In the genomic region with DNA sequence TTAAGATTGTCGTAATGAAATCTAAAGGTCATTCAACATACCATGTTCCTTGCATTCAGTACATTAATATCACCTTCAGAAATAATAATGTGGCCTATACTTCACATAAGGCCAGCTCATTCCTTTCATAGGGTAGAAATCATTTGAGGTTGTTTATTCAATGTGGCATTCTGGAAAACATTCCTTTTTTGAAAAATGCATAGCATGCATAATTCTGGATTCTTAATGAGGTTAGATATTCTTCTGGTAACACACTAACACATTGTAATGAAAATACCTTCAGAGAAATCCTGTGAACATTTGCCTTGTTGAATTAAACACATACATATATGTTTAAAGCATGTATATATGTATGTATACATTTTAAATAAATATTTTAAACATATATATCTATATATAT, we compare ENCODE assay signal across 28 cellular contexts.
"Had no signal": no experiment of that assay in that cellular context is flagged by ENCODE, and none has a peak within 500 bp of the region (broad histone marks: within the 10 kb centered on the region; RNA-seq: fewer than 3 reads in every experiment).

No MANE protein-coding gene starts in this region.

- H2AFZ ChIP-seq: neural progenitor cell, parathyroid adenoma had no signal

- H3K27me3 ChIP-seq: neural progenitor cell, ovary, spleen, stomach, thyroid gland, tibial nerve, upper lobe of left lung, vagina had no signal

- FAIRE-seq: urothelium cell line had no signal

- H3K4me3 ChIP-seq: neural progenitor cell, ovary, psoas muscle, skin epidermis, smooth muscle cell, spleen, stomach, thoracic aorta, thyroid gland, tibial nerve, upper lobe of left lung, vagina had no signal

- H3K36me3 ChIP-seq: neural progenitor cell, ovary, spleen, stomach, thoracic aorta, thyroid gland, tibial nerve, upper lobe of left lung, vagina had no signal

- H3K9me3 ChIP-seq: ovary, psoas muscle, spleen, stomach, thoracic aorta, thyroid gland, tibial nerve, upper lobe of left lung, vagina had no signal

- H3K79me2 ChIP-seq: parathyroid adenoma had no signal

- H3K9ac ChIP-seq: neural progenitor cell, parathyroid adenoma had no signal

- DNase-seq: naive B cell; natural killer cell; occipital lobe; ovary; posterior cingulate gyrus; psoas muscle; right cardiac atrium; spleen; stimulated activated CD4-positive, alpha-beta T cell treated with anti-CD3 and anti-CD28 coated beads, Interleukin-12 subunit alpha, Interleukin-12 subunit beta, amount 100 ng/mL, for 4 hours; stimulated activated CD4-positive, alpha-beta T cell treated with anti-CD3 and anti-CD28 coated beads, Interleukin-1b, Interleukin-23, amount 100 ng/mL, for 48 hours; stimulated activated CD4-positive, alpha-beta T cell treated with anti-CD3 and anti-CD28 coated beads, Interleukin-2, amount 100 ng/mL, for 48 hours; stimulated activated CD4-positive, alpha-beta T cell treated with anti-CD3 and anti-CD28 coated beads, Interleukin-4, amount 100 ng/mL, for 24 hours; stimulated activated naive B cell treated with anti-CD40 and anti-IgM and Interleukin-4, amounts not matched to agents 10 μg/mL and 1 μg/mL and 100 μg/mL, for 72 hours; stimulated activated naive CD4-positive, alpha-beta T cell treated with Interleukin-2 at 50 U/mL for 16 hours; stomach; thyroid gland; trophoblast cell; upper lobe of left lung had no signal

- H3K4me1 ChIP-seq: neural progenitor cell, parathyroid adenoma, psoas muscle, spleen, stomach, thyroid gland, tibial nerve, upper lobe of left lung, vagina had no signal

- H3K27ac ChIP-seq: neural progenitor cell, ovary, parathyroid adenoma, psoas muscle, skin epidermis, spleen, stomach, thoracic aorta, thyroid gland, tibial nerve, upper lobe of left lung, vagina had no signal

- H3K4me2 ChIP-seq: neural progenitor cell, smooth muscle cell had no signal

- ATAC-seq: natural killer cell; psoas muscle; right cardiac atrium; sciatic nerve; stimulated activated effector memory CD8-positive, alpha-beta T cell treated with anti-CD3 and anti-CD28 coated beads, Interleukin-12 subunit alpha, Interleukin-12 subunit beta, amount 100 ng/mL, for 72 hours; stimulated activated naive B cell treated with anti-CD40 and anti-IgM and Interleukin-4, amounts not matched to agents 10 μg/mL and 1 μg/mL and 100 μg/mL, for 72 hours had no signal
